In genomic region chr5:140664353-140665119, GRCh38 we compare ENCODE assay signal across 1 cellular context.
TF ChIP-seq lines count a peak whose summit lies in the region.

Gene WDR55 (plus strand): TSS chr5:140664904. CDS start chr5:140664913, 9 bp downstream.

TF ChIP-seq in SK-N-SH, 30 proteins besides CTCF, POLR2A, EP300 and RAD21 (continued from another document):
- TF ChIP-seq ELF1 (IDR thresholded peaks at IDR 0.05) (peak; percentile 91), GABPA (IDR thresholded peaks at IDR 0.05; ENCODE audit: low read depth) (peak; percentile 90), FOXM1 (IDR thresholded peaks at IDR 0.05; ENCODE audit: low read depth) (no peak), YY1 (IDR thresholded peaks at IDR 0.05; ENCODE audit: low read depth) (0 out of 2 replicates have a peak, but pooled peaks have one; percentile 45), NRF1 (IDR thresholded peaks at IDR 0.05; ENCODE audit: low read depth, low read length) (peak; percentile 40; the same call in 1 of the 2 replicates), SIN3A (IDR thresholded peaks at IDR 0.05; ENCODE audit: borderline replicate concordance, low read depth, low read length) (peak; percentile 68)
